In the genomic region with DNA sequence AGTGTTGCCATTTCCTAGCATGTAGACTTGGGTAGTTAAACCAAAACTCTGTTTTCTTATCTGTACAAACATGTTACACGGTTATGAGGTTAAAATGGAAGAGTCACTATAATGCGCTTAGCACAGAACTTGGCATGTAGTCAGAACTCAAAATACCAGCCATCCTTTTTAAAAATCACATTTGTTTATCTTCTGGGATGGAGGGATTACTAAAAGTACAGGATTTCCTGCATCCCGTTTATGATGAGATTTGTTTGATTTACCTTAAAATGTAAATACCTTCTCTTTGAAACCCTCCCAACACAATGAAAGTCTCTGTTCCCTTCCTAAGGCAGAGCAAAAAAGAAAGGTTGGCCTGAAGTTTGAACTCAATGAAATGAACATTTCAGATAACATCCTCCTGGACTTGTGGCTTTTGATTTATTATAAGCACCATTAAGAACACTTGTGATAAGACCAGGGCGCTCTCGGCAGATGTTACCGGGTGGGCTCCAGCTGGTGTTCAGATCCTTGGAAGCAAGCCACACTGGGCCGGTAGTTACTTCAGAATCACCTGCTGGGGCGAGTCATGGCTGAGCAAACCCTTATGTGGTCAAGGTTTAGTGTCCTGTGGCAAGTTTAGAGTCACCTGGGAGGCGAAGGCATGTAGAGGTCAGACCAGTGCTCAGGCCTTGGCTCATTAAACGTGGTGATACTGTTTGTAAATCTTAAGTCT, we compare ENCODE assay signal across 12 cellular contexts.
A peak's percentile ranks its signal among the peaks of the same experiment; 100 is the strongest.
DNase-seq lines count a peak whose midpoint lies in the region; ATAC-seq and TF ChIP-seq lines count a peak whose summit lies in the region.
"Had no signal": no experiment of that assay in that cellular context is flagged by ENCODE, and none has a peak within 500 bp of the region (broad histone marks: within the 10 kb centered on the region; RNA-seq: fewer than 3 reads in every experiment).

No MANE protein-coding gene starts in this region.

- intact Hi-C loops in sigmoid colon (cut with DNase I) = no loop called here

- 12 to 69% methylated on average over 10 of the region's 10 CpGs for WGBS in sigmoid colon, 2 donors
- 84 to 85% methylated on average over 10 of the region's 10 CpGs for WGBS in GM23248 (ENCODE audit: low coverage in 1 of 2, low lambda C conversion rate in 2 of 2, missing lambda C conversion rate in 2 of 2), 2 experiments

- no peaks in the 10 kb centered on the region for H3K79me2 ChIP-seq in GM23248 (ENCODE audit: insufficient read depth)

- no peaks in the 10 kb centered on the region for H3K27me3 Mint-ChIP-seq in activated T-cell treated with anti-CD3 and anti-CD28 coated beads, Interleukin-2, amount 50 U/mL, for 24 hours

- no peaks in the 10 kb centered on the region for H4K20me1 ChIP-seq in GM23248 (ENCODE audit: insufficient read depth)

- CTCF ChIA-PET in HEK293 (lab: Yijun Ruan, JAX) = no interaction called here

- TF ChIP-seq CTCF in HEK293 (tag by site-specific recombination; IDR thresholded peaks at IDR 0.05) (no peak), coronary artery (IDR thresholded peaks at IDR 0.05) (no peak), sigmoid colon (IDR thresholded peaks at IDR 0.05) (no peak)

- no peak for TF ChIP-seq POLR2A in sigmoid colon (IDR thresholded peaks at IDR 0.05)

- peaks cover 11% of the 10 kb centered on the region for H3K4me1 Mint-ChIP-seq in activated T-cell treated with anti-CD3 and anti-CD28 coated beads, Interleukin-2, amount 50 U/mL, for 24 hours (ENCODE audit: low read depth)

- no peak overlapping the region for H3K4me2 ChIP-seq in GM23248 (ENCODE audit: unreplicated experiment)

- H3K27me3 ChIP-seq in sigmoid colon = no peaks in the 10 kb centered on the region
- no peaks in the 10 kb centered on the region for H3K27me3 ChIP-seq in GM23248 (replicated peaks; ENCODE audit: insufficient read depth)
- H3K27me3 ChIP-seq: esophagus muscularis mucosa had no signal

- TF ChIP-seq EP300 in sigmoid colon (IDR thresholded peaks at IDR 0.05) = no peak

- no peaks in the 10 kb centered on the region for H3K9me3 ChIP-seq in HEK293 (ENCODE audit: control insufficient read depth, insufficient read depth, low read depth, low read length)
- H3K9me3 ChIP-seq in sigmoid colon = no peaks in the 10 kb centered on the region
- H3K9me3 ChIP-seq in GM23248 (ENCODE audit: low read depth) = no peaks in the 10 kb centered on the region
- H3K9me3 ChIP-seq: esophagus muscularis mucosa had no signal

- in situ Hi-C loops in GM23248 (cut with MboI) = no loop called here

- no peak overlapping the region for H2AFZ ChIP-seq in GM23248

- DNase-seq in NCI-H345 (lab: John Stamatoyannopoulos, UW) (peak; percentile 41), coronary artery (ENCODE audit: low spot score) (no peak), sigmoid colon (peak; percentile 60), GM23248 (no peak), DMS114 treated with DMSO at 0.1 percent for 48 hours (lab: John Stamatoyannopoulos, UW; ENCODE audit: unreplicated experiment) (no peak)
- no peak for DNase-seq in activated T-cell treated with anti-CD3 and anti-CD28 coated beads, Interleukin-2, amount 50 U/mL, for 24 hours
- DNase-seq: GDM1, GOT3, left cardiac atrium had no signal

- H3F3A ChIP-seq in GM23248 (ENCODE audit: insufficient read depth) = no peaks in the 10 kb centered on the region

- no peak overlapping the region for H3K9ac ChIP-seq in GM23248

- no peaks in the 10 kb centered on the region for H3K9me3 Mint-ChIP-seq in activated T-cell treated with anti-CD3 and anti-CD28 coated beads, Interleukin-2, amount 50 U/mL, for 24 hours

- H3K36me3 ChIP-seq in HEK293 (ENCODE audit: control insufficient read depth in 2 of 2, insufficient read depth in 1 of 2, low read length in 2 of 2) (peaks cover 0 to 17% of the 10 kb centered on the region in 2 experiments; a peak in 1 of 3 replicates), sigmoid colon (peaks cover 0 to 16% (median 0%) of the 10 kb centered on the region in 4 donors), GM23248 (ENCODE audit: low read depth) (no peaks in the 10 kb centered on the region)

- POLR2A ChIA-PET in HEK293 (lab: Yijun Ruan, JAX) = no interaction called here

- H3K4me1 ChIP-seq in HEK293 (ENCODE audit: control insufficient read depth, insufficient read depth, low read length) = peaks cover 18% of the 10 kb centered on the region
- peaks cover 0 to 19% (median 6%) of the 10 kb centered on the region in 4 donors for H3K4me1 ChIP-seq in sigmoid colon
- no peaks in the 10 kb centered on the region for H3K4me1 ChIP-seq in GM23248 (ENCODE audit: insufficient read depth)

- H3K4me3 Mint-ChIP-seq in activated T-cell treated with anti-CD3 and anti-CD28 coated beads, Interleukin-2, amount 50 U/mL, for 24 hours = no peak overlapping the region

- H3K9me2 ChIP-seq in GM23248 (ENCODE audit: insufficient read depth) = no peaks in the 10 kb centered on the region

- H3K27ac ChIP-seq in HEK293 (ENCODE audit: extremely low read depth, low read depth, low read length) (no peak overlapping the region), coronary artery (peak overlapping the region; percentile 11 to 43), sigmoid colon (no peak overlapping the region), GM23248 (no peak overlapping the region)
- H3K27ac ChIP-seq: esophagus muscularis mucosa had no signal

- H3K4me3 ChIP-seq in HEK293 (ENCODE audit: low read depth, low read length) (no peak overlapping the region), coronary artery (no peak overlapping the region), sigmoid colon (no peak overlapping the region), GM23248 (no peak overlapping the region)
- H3K4me3 ChIP-seq: esophagus muscularis mucosa had no signal

- no peak overlapping the region for H3K27ac Mint-ChIP-seq in activated T-cell treated with anti-CD3 and anti-CD28 coated beads, Interleukin-2, amount 50 U/mL, for 24 hours

- peaks cover 91% of the 10 kb centered on the region for H3K36me3 Mint-ChIP-seq in activated T-cell treated with anti-CD3 and anti-CD28 coated beads, Interleukin-2, amount 50 U/mL, for 24 hours (ENCODE audit: low read depth)

- ATAC-seq in GM21825 (IDR thresholded peaks at IDR 0.05; ENCODE audit: unreplicated experiment) = no peak

TF ChIP-seq in HEK293, 187 proteins besides CTCF, POLR2A, EP300 and RAD21 (continues in another document):
- TF ChIP-seq SCRT2 (tag by site-specific recombination; IDR thresholded peaks at IDR 0.05) (no peak), RBAK (tag by site-specific recombination; IDR thresholded peaks at IDR 0.05) (no peak), ZNF747 (tag by site-specific recombination; IDR thresholded peaks at IDR 0.05) (no peak), YY1 (tag by site-specific recombination; IDR thresholded peaks at IDR 0.05) (no peak), ZIC2 (tag by site-specific recombination; IDR thresholded peaks at IDR 0.05) (peak; percentile 48; the same call in 1 of the 2 replicates), ZNF157 (tag by site-specific recombination; IDR thresholded peaks at IDR 0.05) (no peak), ZSCAN23 (tag by site-specific recombination; IDR thresholded peaks at IDR 0.05) (no peak), HOXA7 (CRISPR knock-in tag; IDR thresholded peaks at IDR 0.05; ENCODE audit: borderline replicate concordance) (no peak), ZNF121 (tag by site-specific recombination; IDR thresholded peaks at IDR 0.05) (no peak)
- TF ChIP-seq, protein P1, sequence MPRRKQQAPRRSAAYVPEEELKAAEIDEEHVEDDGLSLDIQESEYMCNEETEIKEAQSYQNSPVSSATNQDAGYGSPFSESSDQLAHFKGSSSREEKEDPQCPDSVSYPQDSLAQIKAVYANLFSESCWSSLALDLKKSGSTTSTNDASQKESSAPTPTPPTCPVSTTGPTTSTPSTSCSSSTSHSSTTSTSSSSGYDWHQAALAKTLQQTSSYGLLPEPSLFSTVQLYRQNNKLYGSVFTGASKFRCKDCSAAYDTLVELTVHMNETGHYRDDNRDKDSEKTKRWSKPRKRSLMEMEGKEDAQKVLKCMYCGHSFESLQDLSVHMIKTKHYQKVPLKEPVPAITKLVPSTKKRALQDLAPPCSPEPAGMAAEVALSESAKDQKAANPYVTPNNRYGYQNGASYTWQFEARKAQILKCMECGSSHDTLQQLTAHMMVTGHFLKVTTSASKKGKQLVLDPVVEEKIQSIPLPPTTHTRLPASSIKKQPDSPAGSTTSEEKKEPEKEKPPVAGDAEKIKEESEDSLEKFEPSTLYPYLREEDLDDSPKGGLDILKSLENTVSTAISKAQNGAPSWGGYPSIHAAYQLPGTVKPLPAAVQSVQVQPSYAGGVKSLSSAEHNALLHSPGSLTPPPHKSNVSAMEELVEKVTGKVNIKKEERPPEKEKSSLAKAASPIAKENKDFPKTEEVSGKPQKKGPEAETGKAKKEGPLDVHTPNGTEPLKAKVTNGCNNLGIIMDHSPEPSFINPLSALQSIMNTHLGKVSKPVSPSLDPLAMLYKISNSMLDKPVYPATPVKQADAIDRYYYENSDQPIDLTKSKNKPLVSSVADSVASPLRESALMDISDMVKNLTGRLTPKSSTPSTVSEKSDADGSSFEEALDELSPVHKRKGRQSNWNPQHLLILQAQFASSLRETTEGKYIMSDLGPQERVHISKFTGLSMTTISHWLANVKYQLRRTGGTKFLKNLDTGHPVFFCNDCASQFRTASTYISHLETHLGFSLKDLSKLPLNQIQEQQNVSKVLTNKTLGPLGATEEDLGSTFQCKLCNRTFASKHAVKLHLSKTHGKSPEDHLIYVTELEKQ (tag by site-specific recombination; IDR thresholded peaks at IDR 0.05; ENCODE audit: borderline replicate concordance) = no peak
- TF ChIP-seq, protein P2, sequence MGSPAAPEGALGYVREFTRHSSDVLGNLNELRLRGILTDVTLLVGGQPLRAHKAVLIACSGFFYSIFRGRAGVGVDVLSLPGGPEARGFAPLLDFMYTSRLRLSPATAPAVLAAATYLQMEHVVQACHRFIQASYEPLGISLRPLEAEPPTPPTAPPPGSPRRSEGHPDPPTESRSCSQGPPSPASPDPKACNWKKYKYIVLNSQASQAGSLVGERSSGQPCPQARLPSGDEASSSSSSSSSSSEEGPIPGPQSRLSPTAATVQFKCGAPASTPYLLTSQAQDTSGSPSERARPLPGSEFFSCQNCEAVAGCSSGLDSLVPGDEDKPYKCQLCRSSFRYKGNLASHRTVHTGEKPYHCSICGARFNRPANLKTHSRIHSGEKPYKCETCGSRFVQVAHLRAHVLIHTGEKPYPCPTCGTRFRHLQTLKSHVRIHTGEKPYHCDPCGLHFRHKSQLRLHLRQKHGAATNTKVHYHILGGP (tag by site-specific recombination; IDR thresholded peaks at IDR 0.05) = no peak

Comparison
In these comparisons a context has a peak if more than half of its experiments do, and no peak if none do; other contexts are left out.
1. H3K27ac ChIP-seq: peak in coronary artery (2 of 2); none in HEK293 (single experiment), sigmoid colon (0 of 4) and GM23248 (single experiment).
2. DNase-seq: peak in NCI-H345 (single experiment) and sigmoid colon (single experiment); none in coronary artery (single experiment), activated T-cell treated with anti-CD3 and anti-CD28 coated beads, Interleukin-2, amount 50 U/mL, for 24 hours (single experiment), GM23248 (single experiment) and DMS114 treated with DMSO at 0.1 percent for 48 hours (single experiment).